8 cellular contexts compared by ENCODE assay signal in the genomic region with DNA sequence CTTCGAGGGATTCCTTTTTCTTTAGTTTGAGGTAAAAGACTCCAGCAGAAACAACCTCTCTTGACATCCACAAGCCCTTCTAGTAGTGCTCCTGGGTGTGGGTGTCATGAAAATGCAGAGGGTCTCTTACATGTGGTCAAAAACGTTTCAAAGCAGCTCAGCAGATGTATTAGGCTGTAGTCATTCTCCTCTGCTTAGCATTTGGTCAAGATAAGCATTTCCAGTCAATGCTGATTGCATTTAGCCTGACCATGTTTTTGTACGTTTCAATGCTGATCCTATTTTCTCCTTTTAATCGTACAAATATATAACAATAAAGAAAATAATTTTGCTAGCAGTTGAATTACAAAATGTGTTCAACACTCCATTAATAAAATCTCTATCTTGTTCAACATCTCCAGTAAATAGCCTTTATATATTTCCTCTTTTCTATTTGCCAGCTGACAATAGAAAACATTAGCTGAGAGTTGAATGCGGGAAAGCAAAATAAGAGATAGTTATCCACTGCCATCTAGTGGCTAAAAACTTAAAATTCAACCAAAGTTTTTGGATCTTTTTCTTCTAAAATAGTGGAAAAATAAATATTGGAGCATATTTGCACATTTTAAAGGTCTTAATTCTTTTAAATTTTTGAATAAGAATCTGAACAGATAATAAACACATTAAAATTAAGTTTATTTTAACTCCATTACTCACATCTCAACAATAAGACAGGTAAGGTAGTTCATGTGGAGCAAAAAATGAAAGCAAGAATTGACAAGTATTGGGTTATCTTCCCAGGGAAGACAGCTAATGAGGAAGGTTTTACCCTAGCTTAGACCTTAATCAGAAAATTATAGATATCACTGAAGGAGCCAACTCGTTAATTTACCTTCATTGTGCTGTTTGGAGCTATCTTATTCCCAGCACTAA. TPM values are rescaled to one million over a fixed set of nuclear protein-coding genes. Genes with fewer than 3 reads are reported as not detected.
DNase-seq lines count a peak whose midpoint lies in the region; ATAC-seq, FAIRE-seq and TF ChIP-seq lines count a peak whose summit lies in the region.

No MANE protein-coding gene starts in this region.

- no peak overlapping the region for H2AK5ac ChIP-seq in mesendoderm (ENCODE audit: low read length)

- peak overlapping the region; percentile 75 for H3K4me2 ChIP-seq in smooth muscle cell
- H3K4me2 ChIP-seq in mesendoderm (ENCODE audit: low read length), result no peak overlapping the region

- no peak overlapping the region for H4K8ac ChIP-seq in mesendoderm (ENCODE audit: low read depth, low read length)

- WGBS in smooth muscle cell (ENCODE audit: low lambda C conversion rate), result 25% methylated on average over 6 of the region's 6 CpGs
- no CpG with 5 or more reads among the region's 6 CpGs for WGBS in mesendoderm (ENCODE audit: extremely low coverage, insufficient coverage, low lambda C conversion rate)

- TF ChIP-seq CTCF in fibroblast of villous mesenchyme (IDR thresholded peaks at IDR 0.05; ENCODE audit: insufficient read depth, low read depth, low read length), result peak; percentile 60
- peak; percentile 69 for TF ChIP-seq CTCF in smooth muscle cell (IDR thresholded peaks at IDR 0.05; ENCODE audit: borderline replicate concordance, insufficient read depth, poor library complexity, severe bottlenecking)

- POLR2A ChIA-PET in HEK293T (lab: Yijun Ruan, JAX), result no interaction called here

- DNase-seq in COR-L47 (lab: John Stamatoyannopoulos, UW), result peak; percentile 27
- DNase-seq in HEK293T (ENCODE audit: extremely low spot score), result peak; percentile 8
- DNase-seq in RCC 7860 (ENCODE audit: low spot score), result peak; percentile 26
- peak; percentile 33 for DNase-seq in fibroblast of villous mesenchyme (ENCODE audit: low read depth)
- no peak for DNase-seq in smooth muscle cell (lab: John Stamatoyannopoulos, UW; ENCODE audit: unreplicated experiment)
- DNase-seq in H54 (ENCODE audit: insufficient read length, low spot score), result no peak
- DNase-seq in mesendoderm, result no peak

- CTCF ChIA-PET in HEK293T (lab: Yijun Ruan, JAX), result interaction anchor here (0.8 kb wide), 1 partner anchor 48 kb away, joined by 3 read pairs; no protein-coding TSS in a partner anchor

- H3K56ac ChIP-seq in mesendoderm (ENCODE audit: low read length), result no peak overlapping the region

- H3K36me3 ChIP-seq in smooth muscle cell (ENCODE audit: low read depth) (no peaks in the 10 kb centered on the region), mesendoderm (ENCODE audit: control insufficient read depth, insufficient read depth, low read length) (no peaks in the 10 kb centered on the region)

- FAIRE-seq in RCC 7860 (lab: Jason Lieb, UNC) (peak; percentile 92), H54 (lab: Jason Lieb, UNC) (no peak)

- peak overlapping the region; percentile 23 for H2AFZ ChIP-seq in smooth muscle cell (ENCODE audit: low read depth)

- no peaks in the 10 kb centered on the region for H3K27me3 ChIP-seq in smooth muscle cell (ENCODE audit: low read depth)
- no peaks in the 10 kb centered on the region for H3K27me3 ChIP-seq in mesendoderm (ENCODE audit: insufficient read depth, low read length, poor library complexity)

- H3K4me3 ChIP-seq in fibroblast of villous mesenchyme (ENCODE audit: low read depth, low read length), result no peak overlapping the region
- peak overlapping the region; percentile 28 for H3K4me3 ChIP-seq in smooth muscle cell
- no peak overlapping the region for H3K4me3 ChIP-seq in mesendoderm (ENCODE audit: low read length)

- H4K20me1 ChIP-seq in smooth muscle cell (ENCODE audit: low read depth), result no peaks in the 10 kb centered on the region

- no peak for TF ChIP-seq POLR2A in H54 (IDR thresholded peaks at IDR 0.05; ENCODE audit: low read depth, low read length)

- no peaks in the 10 kb centered on the region for H3K79me1 ChIP-seq in mesendoderm (ENCODE audit: low read length)

- no peak overlapping the region for H2BK5ac ChIP-seq in mesendoderm (ENCODE audit: low read length)

- no peak overlapping the region for H3K9ac ChIP-seq in smooth muscle cell (ENCODE audit: low read depth)
- H3K9ac ChIP-seq in mesendoderm (ENCODE audit: low read length), result no peak overlapping the region

- no peaks in the 10 kb centered on the region for H3K79me2 ChIP-seq in smooth muscle cell (ENCODE audit: low read depth)
- no peaks in the 10 kb centered on the region for H3K79me2 ChIP-seq in mesendoderm (ENCODE audit: control insufficient read depth, insufficient read depth, low read length)

- no peaks in the 10 kb centered on the region for H3F3A ChIP-seq in smooth muscle cell (ENCODE audit: low read depth)

- H2BK15ac ChIP-seq in mesendoderm (replicated peaks; ENCODE audit: low read depth), result no peak overlapping the region

- ATAC-seq in HG03571 (IDR thresholded peaks at IDR 0.05; ENCODE audit: unreplicated experiment), result no peak

- H3K23ac ChIP-seq in mesendoderm (ENCODE audit: low read length), result no peak overlapping the region

- no peak overlapping the region for H4K5ac ChIP-seq in mesendoderm (ENCODE audit: low read length)

- H3K27ac ChIP-seq in smooth muscle cell (ENCODE audit: low read depth) (no peak overlapping the region), mesendoderm (ENCODE audit: low read depth, low read length) (no peak overlapping the region)

- H3K9me3 ChIP-seq in smooth muscle cell (replicated peaks; ENCODE audit: low read depth), result no peaks in the 10 kb centered on the region

- H3K4me1 ChIP-seq in smooth muscle cell (ENCODE audit: low read depth) (no peaks in the 10 kb centered on the region), mesendoderm (ENCODE audit: control insufficient read depth, low read depth, low read length) (no peaks in the 10 kb centered on the region)

- H2BK120ac ChIP-seq in mesendoderm (ENCODE audit: low read depth, low read length), result no peak overlapping the region

- H3K4ac ChIP-seq in mesendoderm (ENCODE audit: low read depth, low read length), result no peak overlapping the region

- no peak overlapping the region for H3K18ac ChIP-seq in mesendoderm (ENCODE audit: low read length)

TF ChIP-seq in HEK293T, 16 proteins besides CTCF, POLR2A, EP300 and RAD21:
- TF ChIP-seq NFRKB (IDR thresholded peaks at IDR 0.05) (no peak), FOXA1 (IDR thresholded peaks at IDR 0.05) (no peak), L3MBTL2 (conservative IDR thresholded peaks at IDR 0.05) (no peak), TARDBP (IDR thresholded peaks at IDR 0.05) (no peak), SUZ12 (IDR thresholded peaks at IDR 0.05) (no peak), HDGF (IDR thresholded peaks at IDR 0.05; ENCODE audit: borderline replicate concordance) (no peak), SP1 (IDR thresholded peaks at IDR 0.05) (no peak), FOXK2 (IDR thresholded peaks at IDR 0.05) (no peak), ZNF384 (IDR thresholded peaks at IDR 0.05) (no peak), ARNT (IDR thresholded peaks at IDR 0.05) (no peak), CTBP1 (IDR thresholded peaks at IDR 0.05; ENCODE audit: borderline replicate concordance) (no peak), LEF1 (IDR thresholded peaks at IDR 0.05; ENCODE audit: borderline replicate concordance) (no peak), BHLHE40 (IDR thresholded peaks at IDR 0.05; ENCODE audit: borderline replicate concordance) (no peak), FOXM1 (IDR thresholded peaks at IDR 0.05; ENCODE audit: borderline replicate concordance) (no peak), ELF4 (IDR thresholded peaks at IDR 0.05) (no peak)
- TF ChIP-seq, protein P1, sequence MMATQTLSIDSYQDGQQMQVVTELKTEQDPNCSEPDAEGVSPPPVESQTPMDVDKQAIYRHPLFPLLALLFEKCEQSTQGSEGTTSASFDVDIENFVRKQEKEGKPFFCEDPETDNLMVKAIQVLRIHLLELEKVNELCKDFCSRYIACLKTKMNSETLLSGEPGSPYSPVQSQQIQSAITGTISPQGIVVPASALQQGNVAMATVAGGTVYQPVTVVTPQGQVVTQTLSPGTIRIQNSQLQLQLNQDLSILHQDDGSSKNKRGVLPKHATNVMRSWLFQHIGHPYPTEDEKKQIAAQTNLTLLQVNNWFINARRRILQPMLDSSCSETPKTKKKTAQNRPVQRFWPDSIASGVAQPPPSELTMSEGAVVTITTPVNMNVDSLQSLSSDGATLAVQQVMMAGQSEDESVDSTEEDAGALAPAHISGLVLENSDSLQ (IDR thresholded peaks at IDR 0.05), result no peak

RNA-seq across cellular contexts. Expression of a gene that starts 15.2 kb away (rescaled TPM):
- total RNA-seq in fibroblast of villous mesenchyme, result 13.5 and 19.4 TPM in 2 replicates
- 17.8 and 19.9 TPM in 2 replicates for total RNA-seq in smooth muscle cell
- polyA plus RNA-seq in smooth muscle cell, result 9.1 and 10.1 TPM in 2 replicates
- 10.9 TPM for polyA plus RNA-seq in mesendoderm (2013, experiment 1 of 2)
- polyA plus RNA-seq in mesendoderm (2013, experiment 2 of 2), result 11.1 TPM

Comparison
In these comparisons a context has a peak if more than half of its experiments do, and no peak if none do; other contexts are left out.
1. DNase-seq: peak in COR-L47 (single experiment), HEK293T (single experiment), RCC 7860 (single experiment) and fibroblast of villous mesenchyme (single experiment); none in smooth muscle cell (single experiment), H54 (single experiment) and mesendoderm (single experiment).